20 cellular contexts compared by ENCODE assay signal in the genomic region with DNA sequence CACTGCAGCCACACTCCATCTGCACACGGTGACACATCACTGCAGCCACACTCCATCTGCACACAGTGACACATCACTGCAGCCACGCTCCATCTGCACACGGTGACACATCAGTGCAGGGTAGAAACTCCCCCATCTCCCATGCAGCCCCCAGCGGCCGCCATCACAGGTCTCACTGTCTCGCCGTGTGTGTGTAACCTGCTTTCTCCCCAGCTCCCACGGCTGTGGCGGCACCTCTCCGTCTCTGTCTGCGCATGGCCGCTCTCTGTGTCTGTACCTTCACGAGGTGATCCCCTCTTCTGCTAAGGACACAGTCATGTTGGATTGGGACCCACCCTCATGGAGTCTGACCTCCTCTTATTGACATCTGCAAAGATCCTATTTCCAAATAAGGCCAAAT.
"Had no signal": no experiment of that assay in that cellular context is flagged by ENCODE, and none has a peak within 500 bp of the region (broad histone marks: within the 10 kb centered on the region; RNA-seq: fewer than 3 reads in every experiment).

No MANE protein-coding gene starts in this region.

- H3K27me3 ChIP-seq: neutrophil, pancreas, right atrium auricular region, tibial nerve, vagina had no signal

- H3K4me1 ChIP-seq: pancreas, right atrium auricular region, tibial nerve, vagina had no signal

- H3K27ac ChIP-seq: dorsolateral prefrontal cortex, neutrophil, pancreas, right atrium auricular region, skin epidermis, thoracic aorta, tibial nerve, vagina had no signal

- DNase-seq: caudate nucleus; cerebellar nuclear complex; dorsolateral prefrontal cortex; effector CD4-positive, alpha-beta T cell; left colon; left ventricle myocardium superior; mesenchymal stem cell; midbrain; naive thymus-derived CD4-positive, alpha-beta T cell; stimulated activated CD4-positive, alpha-beta T cell treated with anti-CD3 and anti-CD28 coated beads, Interleukin-15, amount 100 ng/mL, for 24 hours; stimulated activated CD4-positive, alpha-beta T cell treated with anti-CD3 and anti-CD28 coated beads, Interleukin-2, amount 100 ng/mL, for 48 hours; stimulated activated naive B cell treated with anti-CD40 and anti-IgM and Interleukin-4, amounts not matched to agents 10 μg/mL and 1 μg/mL and 100 μg/mL, for 72 hours had no signal

- H3K9me3 ChIP-seq: neutrophil, pancreas, right atrium auricular region, thoracic aorta, vagina had no signal

- H3K4me3 ChIP-seq: dorsolateral prefrontal cortex, lung, pancreas, right atrium auricular region, skin epidermis, thoracic aorta, tibial nerve, vagina had no signal

- ATAC-seq: left colon; left ventricle myocardium superior; naive thymus-derived CD4-positive, alpha-beta T cell; pancreas; stimulated activated naive B cell treated with anti-CD40 and anti-IgM and Interleukin-4, amounts not matched to agents 10 μg/mL and 1 μg/mL and 100 μg/mL, for 72 hours had no signal

- H3K36me3 ChIP-seq: neutrophil, pancreas, right atrium auricular region, thoracic aorta, tibial nerve, vagina had no signal
